Comparison of ENCODE assay signal across 22 cellular contexts in genomic region chr1:89637496-89637895, GRCh38. TPM values are rescaled to one million over a fixed set of nuclear protein-coding genes. Genes with fewer than 3 reads are reported as not detected.
A peak's percentile ranks its signal among the peaks of the same experiment; 100 is the strongest.
DNase-seq lines count a peak whose midpoint lies in the region; ATAC-seq and TF ChIP-seq lines count a peak whose summit lies in the region.
"Had no signal": no experiment of that assay in that cellular context is flagged by ENCODE, and none has a peak within 500 bp of the region (broad histone marks: within the 10 kb centered on the region; RNA-seq: fewer than 3 reads in every experiment).

No MANE protein-coding gene starts in this region.

- no peak overlapping the region for H2AFZ ChIP-seq in neuronal stem cell (ENCODE audit: low read length)

- H2BK120ac ChIP-seq in neuronal stem cell (ENCODE audit: low read depth, low read length), result no peak overlapping the region

- ATAC-seq in right cardiac atrium (no peak), HG03378 (IDR thresholded peaks at IDR 0.05; ENCODE audit: unreplicated experiment) (no peak), heart left ventricle (no peak)
- ATAC-seq in central memory CD8-positive, alpha-beta T cell (replicated peaks; ENCODE audit: extremely low read depth, poor library complexity, severe bottlenecking), result no peak
- ATAC-seq in stimulated activated naive CD8-positive, alpha-beta T cell treated with anti-CD3 and anti-CD28 coated beads, Interleukin-15, amount 100 ng/mL, for 72 hours, result no peak
- ATAC-seq: left cardiac atrium, PC-3, psoas muscle had no signal

- H3K27ac ChIP-seq in left ventricle myocardium inferior (replicated peaks) (peak overlapping the region; percentile 25), right cardiac atrium (ENCODE audit: low read length) (no peak overlapping the region), neuronal stem cell (replicated peaks; ENCODE audit: low read length) (no peak overlapping the region), heart left ventricle (peak overlapping the region in 2 of 12 donors; percentile 7 to 11)
- H3K27ac ChIP-seq: psoas muscle, SJCRH30, testis had no signal

- no peak overlapping the region for H3K4ac ChIP-seq in neuronal stem cell (ENCODE audit: low read length)

- no peak overlapping the region for H3K9ac ChIP-seq in neuronal stem cell (ENCODE audit: low read depth, low read length, poor library complexity)

- H3K27ac Mint-ChIP-seq in central memory CD8-positive, alpha-beta T cell (ENCODE audit: low read depth), result peak overlapping the region; percentile 60
- H3K27ac Mint-ChIP-seq in stimulated activated naive CD8-positive, alpha-beta T cell treated with anti-CD3 and anti-CD28 coated beads, Interleukin-15, amount 100 ng/mL, for 72 hours, result peak overlapping the region in 1 of 2 donors; percentile 32
- H3K27ac Mint-ChIP-seq: endodermal cell had no signal

- H3K27me3 Mint-ChIP-seq in central memory CD8-positive, alpha-beta T cell, result no peaks in the 10 kb centered on the region
- H3K27me3 Mint-ChIP-seq in stimulated activated naive CD8-positive, alpha-beta T cell treated with anti-CD3 and anti-CD28 coated beads, Interleukin-15, amount 100 ng/mL, for 72 hours, result no peaks in the 10 kb centered on the region

- no peak for TF ChIP-seq CTCF in left ventricle myocardium inferior (IDR thresholded peaks at IDR 0.05; ENCODE audit: borderline replicate concordance)
- no peak for TF ChIP-seq CTCF in NB4 (IDR thresholded peaks at IDR 0.05; ENCODE audit: low read depth, low read length)
- TF ChIP-seq CTCF in heart left ventricle (IDR thresholded peaks at IDR 0.05), result no peak

- H2AK5ac ChIP-seq in neuronal stem cell (ENCODE audit: low read depth, low read length), result no peak overlapping the region

- no peak overlapping the region for H3K14ac ChIP-seq in neuronal stem cell (ENCODE audit: low read length)

- H2BK12ac ChIP-seq in neuronal stem cell (ENCODE audit: low read length), result no peak overlapping the region

- H3K4me2 ChIP-seq in neuronal stem cell (ENCODE audit: insufficient read depth, low read length, poor library complexity, severe bottlenecking), result no peak overlapping the region
- H3K4me2 ChIP-seq: smooth muscle cell had no signal

- H3K27me3 ChIP-seq in left ventricle myocardium inferior (ENCODE audit: low read depth) (no peaks in the 10 kb centered on the region), right cardiac atrium (ENCODE audit: control insufficient read depth, insufficient read depth) (no peaks in the 10 kb centered on the region), neuronal stem cell (ENCODE audit: control insufficient read depth in 3 of 3, insufficient read depth in 3 of 3, low read depth in 1 of 3, low read length in 3 of 3) (peaks cover 0 to 10% (median 8%) of the 10 kb centered on the region in 3 experiments), heart left ventricle (no peaks in the 10 kb centered on the region)
- H3K27me3 ChIP-seq: testis had no signal

- H3K9me3 Mint-ChIP-seq in central memory CD8-positive, alpha-beta T cell, result no peaks in the 10 kb centered on the region
- no peaks in the 10 kb centered on the region for H3K9me3 Mint-ChIP-seq in stimulated activated naive CD8-positive, alpha-beta T cell treated with anti-CD3 and anti-CD28 coated beads, Interleukin-15, amount 100 ng/mL, for 72 hours
- H3K9me3 Mint-ChIP-seq: endodermal cell, neural crest cell had no signal

- no peak overlapping the region for H2BK5ac ChIP-seq in neuronal stem cell (ENCODE audit: low read length)

- no peak overlapping the region for H3K23ac ChIP-seq in neuronal stem cell (ENCODE audit: low read depth, low read length, poor library complexity)

- H2BK15ac ChIP-seq in neuronal stem cell (ENCODE audit: low read length), result no peak overlapping the region

- H4K91ac ChIP-seq in neuronal stem cell (ENCODE audit: low read depth, low read length, poor library complexity), result no peak overlapping the region

- no peak for TF ChIP-seq POLR2A in NB4 (IDR thresholded peaks at IDR 0.05; ENCODE audit: extremely low read depth, insufficient read length)
- no peak for TF ChIP-seq POLR2A in heart left ventricle (IDR thresholded peaks at IDR 0.05)

- peak overlapping the region; percentile 21 for H3K4me3 Mint-ChIP-seq in central memory CD8-positive, alpha-beta T cell
- H3K4me3 Mint-ChIP-seq in stimulated activated naive CD8-positive, alpha-beta T cell treated with anti-CD3 and anti-CD28 coated beads, Interleukin-15, amount 100 ng/mL, for 72 hours, result peak overlapping the region; percentile 16 to 60
- H3K4me3 Mint-ChIP-seq: endodermal cell, neural crest cell had no signal

- peaks cover 71% of the 10 kb centered on the region for H3K4me1 Mint-ChIP-seq in central memory CD8-positive, alpha-beta T cell
- H3K4me1 Mint-ChIP-seq in stimulated activated naive CD8-positive, alpha-beta T cell treated with anti-CD3 and anti-CD28 coated beads, Interleukin-15, amount 100 ng/mL, for 72 hours, result peaks cover 64% of the 10 kb centered on the region

- H3K9me3 ChIP-seq in left ventricle myocardium inferior (replicated peaks) (no peaks in the 10 kb centered on the region), right cardiac atrium (ENCODE audit: control insufficient read depth, low read length) (no peaks in the 10 kb centered on the region), neuronal stem cell (replicated peaks in 1 of 2; ENCODE audit: control insufficient read depth in 2 of 2, insufficient read depth in 1 of 2, low read depth in 1 of 2, low read length in 2 of 2) (no peaks in the 10 kb centered on the region), heart left ventricle (no peaks in the 10 kb centered on the region)
- H3K9me3 ChIP-seq: psoas muscle, SJCRH30, testis had no signal

- peaks cover 87% of the 10 kb centered on the region for H3K4me1 ChIP-seq in left ventricle myocardium inferior
- H3K4me1 ChIP-seq in right cardiac atrium (ENCODE audit: control insufficient read depth, insufficient read depth, low read length), result no peaks in the 10 kb centered on the region
- H3K4me1 ChIP-seq in neuronal stem cell (ENCODE audit: control insufficient read depth in 2 of 2, insufficient read depth in 1 of 2, low read depth in 1 of 2, low read length in 2 of 2), result peaks cover 3 to 4% of the 10 kb centered on the region in 2 donors
- peaks cover 0 to 81% (median 31%) of the 10 kb centered on the region in 12 donors for H3K4me1 ChIP-seq in heart left ventricle
- H3K4me1 ChIP-seq: psoas muscle, SJCRH30, testis had no signal

- no peak overlapping the region for H3K18ac ChIP-seq in neuronal stem cell (ENCODE audit: low read length)

- H3K4me3 ChIP-seq in left ventricle myocardium inferior (no peak overlapping the region), right cardiac atrium (ENCODE audit: low read length) (no peak overlapping the region), NB4 (ENCODE audit: low read depth, low read length) (peak overlapping the region; percentile 81), neuronal stem cell (ENCODE audit: low read length in 2 of 2) (no peak overlapping the region), heart left ventricle (peak overlapping the region in 1 of 12 donors; percentile 1)
- H3K4me3 ChIP-seq: psoas muscle, SJCRH30, smooth muscle cell, testis had no signal

- H3K79me1 ChIP-seq in neuronal stem cell (ENCODE audit: low read depth, low read length), result no peaks in the 10 kb centered on the region

- no peak for DNase-seq in left ventricle myocardium inferior
- no peak for DNase-seq in right cardiac atrium
- no peak for DNase-seq in NB4 (ENCODE audit: low read depth)
- no peak for DNase-seq in central memory CD8-positive, alpha-beta T cell (ENCODE audit: low spot score in 2 of 2)
- no peak for DNase-seq in stimulated activated naive CD8-positive, alpha-beta T cell treated with anti-CD3 and anti-CD28 coated beads, Interleukin-15, amount 100 ng/mL, for 72 hours
- no peak for DNase-seq in neuronal stem cell (ENCODE audit: low spot score)
- no peak for DNase-seq in heart left ventricle
- DNase-seq: activated CD4-positive, CD25-positive, alpha-beta regulatory T cell treated with anti-CD3 and anti-CD28 coated beads, Interleukin-2, amount 50 U/mL, for 72 hours; AML-193; endodermal cell; Kasumi-1; left cardiac atrium; NCI-H1417 treated with DMSO at 0.1 percent for 48 hours; NCI-H748 treated with DMSO at 0.1 percent for 48 hours; PC-3; psoas muscle; SJCRH30; stimulated activated CD4-positive, alpha-beta T cell treated with anti-CD3 and anti-CD28 coated beads, Interleukin-4, amount 100 ng/mL, for 4 hours; testis had no signal

- no peak overlapping the region for H4K8ac ChIP-seq in neuronal stem cell (ENCODE audit: low read depth, low read length)

- intact Hi-C loops in left ventricle myocardium inferior (cut with micrococcal nuclease), result loop anchor here (10.0 kb wide), 1 partner anchor 77 kb away; no protein-coding TSS in a partner anchor
- intact Hi-C loops in right cardiac atrium (cut with DNase I), result loop anchor here in 2 of 4 donors (10.0 kb wide), 2 partner anchors 67 to 127 kb away; no protein-coding TSS in a partner anchor
- intact Hi-C loops in heart left ventricle (cut with DNase I), result loop anchor here in 8 of 10 donors (5.0 to 10.0 kb wide), 3 partner anchors 57 to 357 kb away; partner anchors contain the start of gene ZNF326 (in 3 of the 8)

- H3K36me3 ChIP-seq in left ventricle myocardium inferior (no peaks in the 10 kb centered on the region), neuronal stem cell (replicated peaks in 1 of 2; ENCODE audit: control insufficient read depth in 2 of 2, insufficient read depth in 2 of 2, low read length in 2 of 2) (no peaks in the 10 kb centered on the region), heart left ventricle (no peaks in the 10 kb centered on the region)
- H3K36me3 ChIP-seq: SJCRH30 had no signal

- peaks cover 19% of the 10 kb centered on the region for H3K36me3 Mint-ChIP-seq in central memory CD8-positive, alpha-beta T cell (ENCODE audit: insufficient read depth)

RNA-seq across cellular contexts. Expression of gene LRRC8C, which starts 4.6 kb away (rescaled TPM):
- total RNA-seq in left ventricle myocardium inferior (6.2 TPM), right cardiac atrium (10 to 100 TPM in 1 of 4 donors, 1 to 10 TPM in 3; 5.9 to 10.6 (median 6.9) TPM), heart left ventricle (10 to 100 TPM in 3 of 9 donors, 1 to 10 TPM in 6; 5.6 to 16.3 (median 9.7) TPM)
- polyA plus RNA-seq in right cardiac atrium (3.6 TPM), heart left ventricle (1 to 10 TPM; 3.2 to 4.6 TPM)
- polyA plus RNA-seq in neuronal stem cell (2013, experiment 1 of 2), result 4.1 TPM
- 4.5 TPM for polyA plus RNA-seq in neuronal stem cell (2013, experiment 2 of 2)
